In genomic region chr19:7197760-7198696, GRCh38 we compare ENCODE assay signal across 1 cellular context.
TF ChIP-seq lines count a peak whose summit lies in the region.

No MANE protein-coding gene starts in this region.

TF ChIP-seq in K562, 482 proteins besides CTCF, POLR2A, EP300 and RAD21 (continued from another document and continues in another):
- TF ChIP-seq MCM2 (IDR thresholded peaks at IDR 0.05; ENCODE audit: low read depth) (no peak), NRF1 (conservative IDR thresholded peaks at IDR 0.05 in 1 of 2, IDR thresholded peaks at IDR 0.05 in 1 of 2) (peak; percentile 58 to 71; a peak in 3 of 4 replicates), HNRNPL (IDR thresholded peaks at IDR 0.05; ENCODE audit: low read depth, low read length) (peak; percentile 62; the same call in 1 of the 2 replicates), NR2F6 (CRISPR knock-in tag; IDR thresholded peaks at IDR 0.05) (no peak), ELF2 (CRISPR knock-in tag; IDR thresholded peaks at IDR 0.05) (no peak), POLR3A (IDR thresholded peaks at IDR 0.05; ENCODE audit: borderline replicate concordance, extremely low read depth, insufficient read depth, insufficient read length) (no peak), SETDB1 (IDR thresholded peaks at IDR 0.05; ENCODE audit: low read length) (no peak), FOXA1 (IDR thresholded peaks at IDR 0.05; ENCODE audit: borderline replicate concordance) (no peak), CREB1 (IDR thresholded peaks at IDR 0.05) (no peak), CREB1 (CRISPR knock-in tag; IDR thresholded peaks at IDR 0.05) (peak; percentile 44), TBP (optimal IDR thresholded peaks at IDR 0.05; ENCODE audit: low read depth, low read length) (peak; percentile 29), BRF2 (IDR thresholded peaks at IDR 0.05; ENCODE audit: borderline replicate concordance, insufficient read depth, insufficient read length) (no peak), PCBP1 (IDR thresholded peaks at IDR 0.05; ENCODE audit: low read depth, low read length, poor library complexity, severe bottlenecking) (no peak), ZNF431 (CRISPR knock-in tag; IDR thresholded peaks at IDR 0.05) (no peak), CHD1 (IDR thresholded peaks at IDR 0.05; ENCODE audit: low read length) (no peak), SMARCA4 (IDR thresholded peaks at IDR 0.05) (no peak; the same call in 1 of the 2 replicates), CAMTA2 (CRISPR knock-in tag; conservative IDR thresholded peaks at IDR 0.05) (no peak), L3MBTL2 (IDR thresholded peaks at IDR 0.05) (peak; percentile 54), TARDBP (IDR thresholded peaks at IDR 0.05) (no peak), ZNF197 (CRISPR knock-in tag; IDR thresholded peaks at IDR 0.05; ENCODE audit: low read depth) (no peak; the same call in 1 of the 2 replicates), RBFOX2 (IDR thresholded peaks at IDR 0.05; ENCODE audit: low read depth, low read length) (peak; percentile 53), LARP7 (IDR thresholded peaks at IDR 0.05) (no peak), KLF16 (IDR thresholded peaks at IDR 0.05) (no peak), SMARCE1 (IDR thresholded peaks at IDR 0.05) (no peak), GTF2F1 (IDR thresholded peaks at IDR 0.05; ENCODE audit: low read depth, low read length) (no peak), TEAD1 (CRISPR knock-in tag; IDR thresholded peaks at IDR 0.05) (0 out of 4 replicates have a peak, but pooled peaks of 1 of the 2 experiments have one; percentile 32), FOS (IDR thresholded peaks at IDR 0.05; ENCODE audit: extremely low read depth, insufficient read length) (no peak), TBL1XR1 (IDR thresholded peaks at IDR 0.05; ENCODE audit: low read length in 2 of 2) (no peak), E2F3 (CRISPR knock-in tag; IDR thresholded peaks at IDR 0.05) (no peak), CEBPG (CRISPR knock-in tag; IDR thresholded peaks at IDR 0.05) (no peak), CEBPG (tag; conservative IDR thresholded peaks at IDR 0.05 in 1 of 2, IDR thresholded peaks at IDR 0.05 in 1 of 2) (no peak), WHSC1 (IDR thresholded peaks at IDR 0.05; ENCODE audit: low read length) (no peak), CHCHD3 (CRISPR knock-in tag; IDR thresholded peaks at IDR 0.05) (no peak), ARID4B (CRISPR knock-in tag; IDR thresholded peaks at IDR 0.05) (no peak), ZBTB12 (CRISPR knock-in tag; IDR thresholded peaks at IDR 0.05) (no peak), ZNF347 (CRISPR knock-in tag; IDR thresholded peaks at IDR 0.05; ENCODE audit: low read depth) (no peak), PHF21A (IDR thresholded peaks at IDR 0.05; ENCODE audit: borderline replicate concordance, low read depth) (no peak), ZNF512 (tag; IDR thresholded peaks at IDR 0.05) (no peak), CBFA2T2 (conservative IDR thresholded peaks at IDR 0.05) (no peak), BRD4 (IDR thresholded peaks at IDR 0.05) (no peak), SFPQ (IDR thresholded peaks at IDR 0.05; ENCODE audit: low read depth, low read length) (no peak), SNAPC5 (CRISPR knock-in tag; IDR thresholded peaks at IDR 0.05) (no peak), RCOR1 (IDR thresholded peaks at IDR 0.05; ENCODE audit: borderline replicate concordance in 1 of 2, low read depth in 2 of 2, low read length in 2 of 2) (no peak), E2F4 (CRISPR knock-in tag; IDR thresholded peaks at IDR 0.05; ENCODE audit: low read depth) (no peak), IRF2 (CRISPR knock-in tag; IDR thresholded peaks at IDR 0.05) (no peak), NR0B1 (IDR thresholded peaks at IDR 0.05; ENCODE audit: partially characterized antibody) (no peak), MEF2D (tag; conservative IDR thresholded peaks at IDR 0.05; ENCODE audit: low read depth) (no peak), KHSRP (IDR thresholded peaks at IDR 0.05) (no peak), NR4A1 (CRISPR knock-in tag; IDR thresholded peaks at IDR 0.05) (no peak), NR4A1 (tag; IDR thresholded peaks at IDR 0.05) (no peak), ZNF274 (IDR thresholded peaks at IDR 0.05; ENCODE audit: borderline replicate concordance, low read depth, low read length) (no peak), ETS2 (tag; IDR thresholded peaks at IDR 0.05; ENCODE audit: borderline replicate concordance, poor library complexity, severe bottlenecking) (no peak), ZNF316 (IDR thresholded peaks at IDR 0.05) (no peak), TOE1 (IDR thresholded peaks at IDR 0.05; ENCODE audit: borderline replicate concordance) (peak; percentile 85), TOE1 (CRISPR knock-in tag; IDR thresholded peaks at IDR 0.05; ENCODE audit: borderline replicate concordance, low read depth) (no peak), DNMT1 (IDR thresholded peaks at IDR 0.05) (no peak), MIER1 (IDR thresholded peaks at IDR 0.05; ENCODE audit: low read depth) (peak; percentile 26; the same call in 1 of the 2 replicates), BCLAF1 (IDR thresholded peaks at IDR 0.05; ENCODE audit: borderline replicate concordance in 1 of 2, control insufficient read depth in 1 of 2, low read depth in 2 of 2, low read length in 1 of 2) (no peak), NEUROD1 (IDR thresholded peaks at IDR 0.05; ENCODE audit: borderline replicate concordance, low read depth, low read length, partially characterized antibody) (peak; percentile 99), SREBF2 (CRISPR knock-in tag; IDR thresholded peaks at IDR 0.05) (no peak), NFE2 (IDR thresholded peaks at IDR 0.05; ENCODE audit: low read depth) (no peak), NFATC3 (IDR thresholded peaks at IDR 0.05) (no peak), SAP30 (IDR thresholded peaks at IDR 0.05; ENCODE audit: borderline replicate concordance, insufficient read depth, low read depth, low read length, poor library complexity, severe bottlenecking) (no peak), ZNF146 (CRISPR knock-in tag; IDR thresholded peaks at IDR 0.05; ENCODE audit: unreplicated experiment) (no peak)
